ENCODE assay signal across 29 cellular contexts in the genomic region with DNA sequence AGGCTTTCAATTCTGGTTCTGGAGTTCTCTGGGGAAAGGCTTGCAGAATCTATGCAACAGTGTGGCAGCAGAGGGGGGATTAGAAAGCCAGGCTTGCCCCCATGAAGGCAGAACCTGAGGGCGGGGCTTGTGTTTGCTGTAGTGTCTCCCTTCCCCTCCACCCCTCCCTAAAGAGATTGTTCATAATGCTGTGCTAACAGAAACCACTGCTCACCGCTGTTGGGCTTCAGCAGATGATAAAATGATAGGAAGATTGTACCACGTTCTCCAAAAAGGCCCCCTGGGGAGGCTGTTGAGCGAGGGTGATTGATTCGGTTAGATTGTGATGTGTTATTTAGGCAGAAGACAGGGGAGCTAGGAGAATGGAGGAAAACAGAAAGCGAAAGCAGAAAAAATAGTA.
A peak's percentile ranks its signal among the peaks of the same experiment; 100 is the strongest.
DNase-seq lines count a peak whose midpoint lies in the region; ATAC-seq and TF ChIP-seq lines count a peak whose summit lies in the region.
"Had no signal": no experiment of that assay in that cellular context is flagged by ENCODE, and none has a peak within 500 bp of the region (broad histone marks: within the 10 kb centered on the region; RNA-seq: fewer than 3 reads in every experiment).

No MANE protein-coding gene starts in this region.

- WGBS in adrenal gland, 4 donors = 58 to 69% (median 61%) methylated on average over 6 of the region's 6 CpGs

- no peaks in the 10 kb centered on the region for H3K9me3 Mint-ChIP-seq in activated naive CD8-positive, alpha-beta T cell treated with anti-CD3 and anti-CD28 coated beads, Interleukin-2, amount 10 ng/mL, durations not matched to agents 7 days and 5 days
- no peaks in the 10 kb centered on the region for H3K9me3 Mint-ChIP-seq in activated naive CD8-positive, alpha-beta T cell treated with anti-CD3 and anti-CD28 coated beads for 36 hours
- H3K9me3 Mint-ChIP-seq in effector memory CD8-positive, alpha-beta T cell = peaks cover 0 to 3% of the 10 kb centered on the region in 2 donors
- H3K9me3 Mint-ChIP-seq: activated CD4-positive, alpha-beta memory T cell treated with anti-CD3 and anti-CD28 coated beads, Interleukin-2, amount 10 ng/mL, durations not matched to agents 7 days and 5 days; dendritic cell treated with granulocyte-macrophage colony-stimulating factor and Interleukin-4, amounts not matched to agents 40 ng/mL and 50 ng/mL, for 4 days; nephron progenitor cell had no signal

- no peaks in the 10 kb centered on the region for H4K20me1 ChIP-seq in PC-9 (ENCODE audit: insufficient read depth)

- no peaks in the 10 kb centered on the region for H3K9me2 ChIP-seq in PC-9 (ENCODE audit: insufficient read depth)

- POLR2A ChIA-PET in activated naive CD8-positive, alpha-beta T cell treated with anti-CD3 and anti-CD28 coated beads, Interleukin-2, amount 10 ng/mL, durations not matched to agents 7 days and 5 days (lab: Charles Lee) = no interaction called here
- POLR2A ChIA-PET in PC-9 (lab: Charles Lee; ENCODE audit: unreplicated experiment) = no interaction called here

- no peaks in the 10 kb centered on the region for H3F3A ChIP-seq in PC-9 (ENCODE audit: insufficient read depth, low read depth)

- no peak overlapping the region for H3K27ac Mint-ChIP-seq in activated naive CD8-positive, alpha-beta T cell treated with anti-CD3 and anti-CD28 coated beads, Interleukin-2, amount 10 ng/mL, durations not matched to agents 7 days and 5 days
- no peak overlapping the region for H3K27ac Mint-ChIP-seq in activated naive CD8-positive, alpha-beta T cell treated with anti-CD3 and anti-CD28 coated beads for 36 hours
- H3K27ac Mint-ChIP-seq in effector memory CD8-positive, alpha-beta T cell = peak overlapping the region in 1 of 2 donors; percentile 29
- H3K27ac Mint-ChIP-seq: activated CD4-positive, alpha-beta memory T cell treated with anti-CD3 and anti-CD28 coated beads, Interleukin-2, amount 10 ng/mL, durations not matched to agents 7 days and 5 days; dendritic cell treated with granulocyte-macrophage colony-stimulating factor and Interleukin-4, amounts not matched to agents 40 ng/mL and 50 ng/mL, for 4 days; nephron progenitor cell had no signal

- H3K27me3 ChIP-seq in PC-9 (ENCODE audit: insufficient read depth, low read depth) (peaks cover 55% of the 10 kb centered on the region), adrenal gland (no peaks in the 10 kb centered on the region)
- H3K27me3 ChIP-seq: heart left ventricle, pancreas had no signal

- no peak for TF ChIP-seq POLR2A in adrenal gland (IDR thresholded peaks at IDR 0.05)

- H3K4me1 Mint-ChIP-seq in activated naive CD8-positive, alpha-beta T cell treated with anti-CD3 and anti-CD28 coated beads, Interleukin-2, amount 10 ng/mL, durations not matched to agents 7 days and 5 days = no peaks in the 10 kb centered on the region
- H3K4me1 Mint-ChIP-seq in activated naive CD8-positive, alpha-beta T cell treated with anti-CD3 and anti-CD28 coated beads for 36 hours = no peaks in the 10 kb centered on the region
- H3K4me1 Mint-ChIP-seq in effector memory CD8-positive, alpha-beta T cell (ENCODE audit: low read depth in 2 of 2) = peaks cover 0 to 6% of the 10 kb centered on the region in 2 donors
- H3K4me1 Mint-ChIP-seq: activated CD4-positive, alpha-beta memory T cell treated with anti-CD3 and anti-CD28 coated beads, Interleukin-2, amount 10 ng/mL, durations not matched to agents 7 days and 5 days; CD14-positive monocyte had no signal

- DNase-seq in activated naive CD8-positive, alpha-beta T cell treated with anti-CD3 and anti-CD28 coated beads, Interleukin-2, amount 10 ng/mL, durations not matched to agents 7 days and 5 days = no peak
- DNase-seq in activated naive CD8-positive, alpha-beta T cell treated with anti-CD3 and anti-CD28 coated beads for 36 hours = no peak
- peak; percentile 5 for DNase-seq in NCI-H1436 treated with DMSO at 0.1 percent for 48 hours (lab: John Stamatoyannopoulos, UW)
- DNase-seq in PC-9 = no peak
- DNase-seq in adrenal gland = no peak
- no peak for DNase-seq in effector memory CD8-positive, alpha-beta T cell
- DNase-seq in activated effector memory CD4-positive, alpha-beta T cell treated with anti-CD3 and anti-CD28 coated beads, Interleukin-2, amount 50 U/mL, for 16 hours = no peak
- DNase-seq: activated CD4-positive, alpha-beta memory T cell treated with anti-CD3 and anti-CD28 coated beads, Interleukin-2, amount 10 ng/mL, durations not matched to agents 7 days and 5 days; activated CD4-positive, CD25-positive, alpha-beta regulatory T cell; activated effector memory CD4-positive, alpha-beta T cell treated with Interleukin-2 at 50 U/mL for 16 hours; caudate nucleus; foreskin keratinocyte; heart left ventricle; KBM-7; kidney glomerular epithelial cell; lower lobe of right lung; NCI-H1694 treated with DMSO at 0.1 percent for 48 hours; NCI-H2227 treated with DMSO at 0.1 percent for 48 hours; nephron progenitor cell; NK-92 treated with Interleukin-12 subunit alpha and Interleukin-12 subunit beta, amount 100 ng/mL, for 24 hours; pancreas; retina; SHP77 treated with DMSO at 0.1 percent for 48 hours; stimulated activated CD4-positive, alpha-beta T cell treated with anti-CD3 and anti-CD28 coated beads, Interleukin-1b, Interleukin-23, amount 100 ng/mL, for 48 hours; tibial artery had no signal

- H3K27me3 Mint-ChIP-seq in activated naive CD8-positive, alpha-beta T cell treated with anti-CD3 and anti-CD28 coated beads, Interleukin-2, amount 10 ng/mL, durations not matched to agents 7 days and 5 days = peaks cover 6% of the 10 kb centered on the region
- H3K27me3 Mint-ChIP-seq in activated naive CD8-positive, alpha-beta T cell treated with anti-CD3 and anti-CD28 coated beads for 36 hours = peaks cover 20% of the 10 kb centered on the region
- peaks cover 35 to 40% of the 10 kb centered on the region in 2 donors for H3K27me3 Mint-ChIP-seq in effector memory CD8-positive, alpha-beta T cell

- intact Hi-C loops in PC-9 (cut with micrococcal nuclease; ENCODE audit: unreplicated experiment) (no loop called here), adrenal gland (cut with DNase I) (no loop called here)

- H3K4me3 Mint-ChIP-seq in activated naive CD8-positive, alpha-beta T cell treated with anti-CD3 and anti-CD28 coated beads, Interleukin-2, amount 10 ng/mL, durations not matched to agents 7 days and 5 days = peak overlapping the region; percentile 34
- H3K4me3 Mint-ChIP-seq in activated naive CD8-positive, alpha-beta T cell treated with anti-CD3 and anti-CD28 coated beads for 36 hours = no peak overlapping the region
- peak overlapping the region in 1 of 2 donors; percentile 64 for H3K4me3 Mint-ChIP-seq in effector memory CD8-positive, alpha-beta T cell
- H3K4me3 Mint-ChIP-seq: activated CD4-positive, alpha-beta memory T cell treated with anti-CD3 and anti-CD28 coated beads, Interleukin-2, amount 10 ng/mL, durations not matched to agents 7 days and 5 days; CD14-positive monocyte; dendritic cell treated with granulocyte-macrophage colony-stimulating factor and Interleukin-4, amounts not matched to agents 40 ng/mL and 50 ng/mL, for 4 days; nephron progenitor cell had no signal

- no peaks in the 10 kb centered on the region for H3K4me1 ChIP-seq in PC-9 (replicated peaks; ENCODE audit: insufficient read depth)
- H3K4me1 ChIP-seq in adrenal gland (replicated peaks in 1 of 2) = no peaks in the 10 kb centered on the region
- H3K4me1 ChIP-seq: foreskin keratinocyte, lower lobe of right lung, pancreas, tibial artery had no signal

- H2AFZ ChIP-seq in PC-9 = no peak overlapping the region

- no peaks in the 10 kb centered on the region for H3K79me2 ChIP-seq in PC-9 (ENCODE audit: low read depth)

- H3K9me3 ChIP-seq in PC-9 (ENCODE audit: insufficient read depth, low read depth) (no peaks in the 10 kb centered on the region), adrenal gland (replicated peaks in 1 of 3) (no peaks in the 10 kb centered on the region)
- H3K9me3 ChIP-seq: esophagus muscularis mucosa, heart left ventricle, lower lobe of right lung, pancreas, tibial artery had no signal

- CTCF ChIA-PET in PC-9 (lab: Charles Lee) = no interaction called here

- no peak for TF ChIP-seq CTCF in PC-9 (conservative IDR thresholded peaks at IDR 0.05)
- TF ChIP-seq CTCF in adrenal gland (IDR thresholded peaks at IDR 0.05) = no peak

- no peaks in the 10 kb centered on the region for H3K36me3 ChIP-seq in PC-9 (ENCODE audit: low read depth)
- H3K36me3 ChIP-seq in adrenal gland (replicated peaks in 1 of 2) = no peaks in the 10 kb centered on the region
- H3K36me3 ChIP-seq: esophagus muscularis mucosa, heart left ventricle, lower lobe of right lung, pancreas, tibial artery had no signal

- ATAC-seq in activated naive CD8-positive, alpha-beta T cell treated with anti-CD3 and anti-CD28 coated beads, Interleukin-2, amount 10 ng/mL, durations not matched to agents 7 days and 5 days (ENCODE audit: low read depth) = no peak
- ATAC-seq in effector memory CD8-positive, alpha-beta T cell (replicated peaks) = no peak
- ATAC-seq: foreskin keratinocyte, lower lobe of right lung, pancreas had no signal

- BruUV-seq in PC-9 (replicated peaks; lab: Mats Ljungman, UMichigan) = no TSS peak

- H3K4me2 ChIP-seq in PC-9 = peak overlapping the region; percentile 17; the same call in 1 of the 2 replicates

- no peaks in the 10 kb centered on the region for H3K36me3 Mint-ChIP-seq in activated naive CD8-positive, alpha-beta T cell treated with anti-CD3 and anti-CD28 coated beads, Interleukin-2, amount 10 ng/mL, durations not matched to agents 7 days and 5 days
- H3K36me3 Mint-ChIP-seq in activated naive CD8-positive, alpha-beta T cell treated with anti-CD3 and anti-CD28 coated beads for 36 hours = no peaks in the 10 kb centered on the region
- no peaks in the 10 kb centered on the region for H3K36me3 Mint-ChIP-seq in effector memory CD8-positive, alpha-beta T cell (ENCODE audit: insufficient read depth)
- H3K36me3 Mint-ChIP-seq: CD14-positive monocyte had no signal

- H3K4me3 ChIP-seq in PC-9 (peak overlapping the region; percentile 6; the same call in 1 of the 2 replicates), adrenal gland (no peak overlapping the region)
- H3K4me3 ChIP-seq: esophagus muscularis mucosa, heart left ventricle, lower lobe of right lung, pancreas, skin epidermis, tibial artery had no signal

- H3K27ac ChIP-seq in PC-9 (no peak overlapping the region), adrenal gland (no peak overlapping the region)
- H3K27ac ChIP-seq: esophagus muscularis mucosa, foreskin keratinocyte, heart left ventricle, lower lobe of right lung, pancreas, skin epidermis, tibial artery had no signal
